9 cellular contexts compared by ENCODE assay signal in genomic region chr13:110912651-110913051, GRCh38. TPM values are rescaled to one million over a fixed set of nuclear protein-coding genes. Genes with fewer than 3 reads are reported as not detected.
A peak's percentile ranks its signal among the peaks of the same experiment; 100 is the strongest.
DNase-seq lines count a peak whose midpoint lies in the region; ATAC-seq and TF ChIP-seq lines count a peak whose summit lies in the region.
"Had no signal": no experiment of that assay in that cellular context is flagged by ENCODE, and none has a peak within 500 bp of the region (broad histone marks: within the 10 kb centered on the region; RNA-seq: fewer than 3 reads in every experiment).

No MANE protein-coding gene starts in this region.

- intact Hi-C loops in Right ventricle myocardium inferior (cut with DNase I): no loop called here

- H3K4me1 ChIP-seq in right atrium auricular region (peaks cover 0 to 76% of the 10 kb centered on the region in 2 donors), subcutaneous abdominal adipose tissue (ENCODE audit: control insufficient read depth in 5 of 5, insufficient read depth in 5 of 5, low read length in 5 of 5) (peaks cover 0 to 63% (median 54%) of the 10 kb centered on the region in 5 donors)

- peak overlapping the region; percentile 87 for H3K27ac Mint-ChIP-seq in activated CD4-positive, alpha-beta memory T cell treated with anti-CD3 and anti-CD28 coated beads, Interleukin-2, amount 10 ng/mL, durations not matched to agents 7 days and 5 days
- peak overlapping the region; percentile 39 to 94 (median 90) for H3K27ac Mint-ChIP-seq in immature natural killer cell

- H3K4me3 ChIP-seq in right atrium auricular region (peak overlapping the region in 1 of 2 donors; percentile 96), subcutaneous abdominal adipose tissue (ENCODE audit: low read depth in 1 of 5, low read length in 5 of 5) (peak overlapping the region; percentile 85 to 99 (median 88))

- peaks cover 64% of the 10 kb centered on the region for H3K4me1 Mint-ChIP-seq in activated CD4-positive, alpha-beta memory T cell treated with anti-CD3 and anti-CD28 coated beads, Interleukin-2, amount 10 ng/mL, durations not matched to agents 7 days and 5 days
- peaks cover 56 to 72% of the 10 kb centered on the region in 2 donors for H3K4me1 Mint-ChIP-seq in immature natural killer cell

- H3K9me3 ChIP-seq in right atrium auricular region (no peaks in the 10 kb centered on the region), subcutaneous abdominal adipose tissue (ENCODE audit: control insufficient read depth in 5 of 5, low read length in 5 of 5) (no peaks in the 10 kb centered on the region)
- H3K9me3 ChIP-seq: ovary had no signal

- H3K27me3 Mint-ChIP-seq in activated CD4-positive, alpha-beta memory T cell treated with anti-CD3 and anti-CD28 coated beads, Interleukin-2, amount 10 ng/mL, durations not matched to agents 7 days and 5 days: no peaks in the 10 kb centered on the region
- H3K27me3 Mint-ChIP-seq in immature natural killer cell (ENCODE audit: low read depth in 3 of 3): peaks cover 0 to 12% (median 7%) of the 10 kb centered on the region in 3 donors

- POLR2A ChIA-PET in activated CD4-positive, alpha-beta memory T cell treated with anti-CD3 and anti-CD28 coated beads, Interleukin-2, amount 10 ng/mL, durations not matched to agents 7 days and 5 days (lab: Charles Lee): interaction anchor here (1.0 to 3.9 kb wide), 7 partner anchors 8 to 250 kb away, joined by 3 to 33 read pairs (median 15); partner anchors contain the start of gene CARS2

- H3K27ac ChIP-seq in right atrium auricular region: peak overlapping the region; percentile 99 to 100
- H3K27ac ChIP-seq in subcutaneous abdominal adipose tissue (ENCODE audit: low read depth, low read length): peak overlapping the region; percentile 99

- CTCF ChIA-PET in activated CD4-positive, alpha-beta memory T cell treated with anti-CD3 and anti-CD28 coated beads, Interleukin-2, amount 10 ng/mL, durations not matched to agents 7 days and 5 days (lab: Charles Lee): interaction anchor here (2.6 to 3.5 kb wide), 3 partner anchors 9 to 155 kb away, joined by 12 to 35 read pairs (median 30); no protein-coding TSS in a partner anchor

- H3K9ac ChIP-seq in subcutaneous abdominal adipose tissue (ENCODE audit: low read length in 5 of 5): peak overlapping the region in 3 of 5 donors; percentile 94 to 97 (median 97)

- no peaks in the 10 kb centered on the region for H3K9me3 Mint-ChIP-seq in activated CD4-positive, alpha-beta memory T cell treated with anti-CD3 and anti-CD28 coated beads, Interleukin-2, amount 10 ng/mL, durations not matched to agents 7 days and 5 days
- no peaks in the 10 kb centered on the region for H3K9me3 Mint-ChIP-seq in immature natural killer cell

- H3K36me3 ChIP-seq in right atrium auricular region (peaks cover 12% of the 10 kb centered on the region), subcutaneous abdominal adipose tissue (ENCODE audit: control insufficient read depth in 5 of 5, insufficient read depth in 5 of 5, low read length in 5 of 5) (peaks cover 2 to 15% (median 10%) of the 10 kb centered on the region in 5 donors)
- H3K36me3 ChIP-seq: ovary had no signal

- no peak for DNase-seq in right atrium auricular region (ENCODE audit: low spot score)
- DNase-seq in Right ventricle myocardium inferior (ENCODE audit: missing footprints): no peak
- no peak for DNase-seq in activated CD4-positive, alpha-beta memory T cell treated with anti-CD3 and anti-CD28 coated beads, Interleukin-2, amount 10 ng/mL, durations not matched to agents 7 days and 5 days
- DNase-seq in immature natural killer cell: no peak
- no peak for DNase-seq in HuH-7 (ENCODE audit: low spot score)
- no peak for DNase-seq in stimulated activated CD4-positive, alpha-beta T cell treated with anti-CD3 and anti-CD28 coated beads, Interleukin-2, amount 100 ng/mL, for 48 hours
- DNase-seq in putamen (ENCODE audit: low spot score): no peak

- peaks cover 50% of the 10 kb centered on the region for H3K36me3 Mint-ChIP-seq in activated CD4-positive, alpha-beta memory T cell treated with anti-CD3 and anti-CD28 coated beads, Interleukin-2, amount 10 ng/mL, durations not matched to agents 7 days and 5 days (ENCODE audit: low read depth)
- peaks cover 0 to 28% (median 8%) of the 10 kb centered on the region in 3 donors for H3K36me3 Mint-ChIP-seq in immature natural killer cell

- peak overlapping the region; percentile 89 for H3K4me3 Mint-ChIP-seq in activated CD4-positive, alpha-beta memory T cell treated with anti-CD3 and anti-CD28 coated beads, Interleukin-2, amount 10 ng/mL, durations not matched to agents 7 days and 5 days
- peak overlapping the region; percentile 13 to 94 (median 89) for H3K4me3 Mint-ChIP-seq in immature natural killer cell

- ATAC-seq in Right ventricle myocardium inferior: no peak

- no peaks in the 10 kb centered on the region for H3K27me3 ChIP-seq in right atrium auricular region
- no peaks in the 10 kb centered on the region for H3K27me3 ChIP-seq in subcutaneous abdominal adipose tissue (ENCODE audit: control insufficient read depth in 5 of 5, insufficient read depth in 4 of 5, low read length in 5 of 5)
- H3K27me3 ChIP-seq: ovary had no signal

- no peak for TF ChIP-seq CTCF in right atrium auricular region (IDR thresholded peaks at IDR 0.05)

RNA-seq across cellular contexts. Expression of gene ANKRD10, which starts 2.2 kb away (rescaled TPM):
- total RNA-seq in right atrium auricular region (10 to 100 TPM; 46.2 to 47.5 TPM), Right ventricle myocardium inferior (48.6 TPM)
- 100 to 1,000 TPM; 127 to 129 TPM for total RNA-seq in activated CD4-positive, alpha-beta memory T cell treated with anti-CD3 and anti-CD28 coated beads, Interleukin-2, amount 10 ng/mL, durations not matched to agents 7 days and 5 days
- 10 to 100 TPM; 59.5 to 96.9 (median 83.2) TPM for polyA plus RNA-seq in immature natural killer cell
